6 cellular contexts compared by ENCODE assay signal in genomic region chr20:15214051-15214450, GRCh38.
"Had no signal": no experiment of that assay in that cellular context is flagged by ENCODE, and none has a peak within 500 bp of the region (broad histone marks: within the 10 kb centered on the region; RNA-seq: fewer than 3 reads in every experiment).

No MANE protein-coding gene starts in this region.

- ATAC-seq: GM23338, K562 had no signal

- DNase-seq: H9, HCEC 1CT, IMR-90, KG1 had no signal
